Comparison of ENCODE assay signal across 23 cellular contexts in genomic region chr21:20108976-20109375, GRCh38.
"Had no signal": no experiment of that assay in that cellular context is flagged by ENCODE, and none has a peak within 500 bp of the region (broad histone marks: within the 10 kb centered on the region; RNA-seq: fewer than 3 reads in every experiment).

No MANE protein-coding gene starts in this region.

- ATAC-seq: activated CD8-positive, alpha-beta memory T cell treated with anti-CD3 and anti-CD28 coated beads, Interleukin-2, amount 10 ng/mL, durations not matched to agents 7 days and 5 days; PC-3; T-cell; WTC11 had no signal

- H3K27me3 Mint-ChIP-seq: activated CD4-positive, alpha-beta T cell treated with anti-CD3 and anti-CD28 coated beads, Interleukin-2, amount 10 ng/mL, durations not matched to agents 24 days and 14 days; activated CD8-positive, alpha-beta memory T cell treated with anti-CD3 and anti-CD28 coated beads, Interleukin-2, amount 10 ng/mL, durations not matched to agents 7 days and 5 days; activated naive CD8-positive, alpha-beta T cell; activated T-cell treated with anti-CD3 and anti-CD28 coated beads, Interleukin-2, amount 50 U/mL, for 24 hours; T-cell had no signal

- H3K36me3 Mint-ChIP-seq: activated CD8-positive, alpha-beta memory T cell treated with anti-CD3 and anti-CD28 coated beads, Interleukin-2, amount 10 ng/mL, durations not matched to agents 7 days and 5 days; activated naive CD8-positive, alpha-beta T cell; T-cell; WTC11 had no signal

- H3K4me1 Mint-ChIP-seq: activated CD4-positive, alpha-beta T cell treated with anti-CD3 and anti-CD28 coated beads, Interleukin-2, amount 10 ng/mL, durations not matched to agents 24 days and 14 days; activated CD8-positive, alpha-beta memory T cell treated with anti-CD3 and anti-CD28 coated beads, Interleukin-2, amount 10 ng/mL, durations not matched to agents 7 days and 5 days; T-cell had no signal

- H3K27me3 ChIP-seq: brain microvascular endothelial cell, cardiac muscle cell had no signal

- H3K36me3 ChIP-seq: brain microvascular endothelial cell, cardiac muscle cell had no signal

- H3K27ac Mint-ChIP-seq: activated CD4-positive, alpha-beta T cell treated with anti-CD3 and anti-CD28 coated beads, Interleukin-2, amount 10 ng/mL, durations not matched to agents 24 days and 14 days; activated CD8-positive, alpha-beta memory T cell treated with anti-CD3 and anti-CD28 coated beads, Interleukin-2, amount 10 ng/mL, durations not matched to agents 7 days and 5 days; activated naive CD4-positive, alpha-beta T cell treated with anti-CD3 and anti-CD28 coated beads for 36 hours; activated naive CD8-positive, alpha-beta T cell; activated T-cell treated with anti-CD3 and anti-CD28 coated beads, Interleukin-2, amount 50 U/mL, for 24 hours; activated T-helper 1 cell treated with anti-CD3 and anti-CD28 coated beads, Interleukin-12 subunit alpha, Interleukin-12 subunit beta, Interleukin-2, Interleukin-4 antibody, amounts not matched to agents 30 ng/mL and 10 ng/mL and 1 ng/mL, durations not matched to agents 14 hours and 24 hours and 36 hours; T-cell; WTC11 had no signal

- H3K27ac ChIP-seq: brain microvascular endothelial cell, cardiac muscle cell had no signal

- DNase-seq: activated CD4-positive, alpha-beta T cell treated with anti-CD3 and anti-CD28 coated beads, Interleukin-2, amount 10 ng/mL, durations not matched to agents 24 days and 14 days; activated CD4-positive, alpha-beta T cell treated with anti-CD3 and anti-CD28 coated beads, Interleukin-2, amount 50 U/mL, for 48 hours; activated CD4-positive, CD25-positive, alpha-beta regulatory T cell treated with anti-CD3 and anti-CD28 coated beads, Interleukin-2, amount 50 U/mL, for 72 hours; activated CD8-positive, alpha-beta memory T cell treated with anti-CD3 and anti-CD28 coated beads, Interleukin-2, amount 10 ng/mL, durations not matched to agents 7 days and 5 days; activated effector memory CD4-positive, alpha-beta T cell treated with Interleukin-2 at 50 U/mL for 16 hours; activated naive CD4-positive, alpha-beta T cell treated with anti-CD3 and anti-CD28 coated beads for 36 hours; activated T-cell treated with anti-CD3 and anti-CD28 coated beads, Interleukin-2, amount 50 U/mL, for 24 hours; brain microvascular endothelial cell; Kasumi-1; NCI-H1092 treated with DMSO at 0.1 percent for 48 hours; NCI-H1436; NCI-H1694 treated with DMSO at 0.1 percent for 48 hours; NCI-H2029 treated with DMSO at 0.1 percent for 48 hours; NCI-H510A treated with DMSO at 0.1 percent for 48 hours; PC-3; SHP77; T-cell; T-helper 2 cell; T1000 had no signal

- H3K4me3 ChIP-seq: cardiac muscle cell had no signal

- H3K4me3 Mint-ChIP-seq: activated CD4-positive, alpha-beta T cell treated with anti-CD3 and anti-CD28 coated beads, Interleukin-2, amount 10 ng/mL, durations not matched to agents 24 days and 14 days; activated CD8-positive, alpha-beta memory T cell treated with anti-CD3 and anti-CD28 coated beads, Interleukin-2, amount 10 ng/mL, durations not matched to agents 7 days and 5 days; activated naive CD4-positive, alpha-beta T cell treated with anti-CD3 and anti-CD28 coated beads for 36 hours; activated naive CD8-positive, alpha-beta T cell; activated T-cell treated with anti-CD3 and anti-CD28 coated beads, Interleukin-2, amount 50 U/mL, for 24 hours; activated T-helper 1 cell treated with anti-CD3 and anti-CD28 coated beads, Interleukin-12 subunit alpha, Interleukin-12 subunit beta, Interleukin-2, Interleukin-4 antibody, amounts not matched to agents 30 ng/mL and 10 ng/mL and 1 ng/mL, durations not matched to agents 14 hours and 24 hours and 36 hours; T-cell; WTC11 had no signal
